Comparison of ENCODE assay signal across 1 cellular context in genomic region chr10:126919426-126919825, GRCh38.
TF ChIP-seq lines count a peak whose summit lies in the region.

No MANE protein-coding gene starts in this region.

TF ChIP-seq in endothelial cell of umbilical vein, 7 proteins besides CTCF, POLR2A, EP300 and RAD21:
- TF ChIP-seq MAX (IDR thresholded peaks at IDR 0.05; ENCODE audit: insufficient read depth, insufficient read length) (no peak), MYC (IDR thresholded peaks at IDR 0.05; ENCODE audit: low read depth, low read length) (no peak), POLR2AphosphoS5 (IDR thresholded peaks at IDR 0.05; ENCODE audit: insufficient read depth, low read depth, low read length) (no peak), GATA2 (IDR thresholded peaks at IDR 0.05; ENCODE audit: insufficient read depth, insufficient read length, low read depth, low read length) (no peak), JUN (IDR thresholded peaks at IDR 0.05; ENCODE audit: borderline replicate concordance, insufficient read depth, insufficient read length, low read depth) (no peak), FOS (IDR thresholded peaks at IDR 0.05; ENCODE audit: borderline replicate concordance, insufficient read depth, low read length) (no peak), EZH2 (IDR thresholded peaks at IDR 0.05; ENCODE audit: borderline replicate concordance, low read depth, low read length, severe bottlenecking) (no peak)
